ENCODE assay signal across 2 cellular contexts in genomic region chr1:86706018-86706417, GRCh38.
TF ChIP-seq lines count a peak whose summit lies in the region.

No MANE protein-coding gene starts in this region.

TF ChIP-seq in SK-N-SH, 30 proteins besides CTCF, POLR2A, EP300 and RAD21 (continued from another document):
- TF ChIP-seq TEAD4 (IDR thresholded peaks at IDR 0.05; ENCODE audit: borderline replicate concordance, insufficient read depth), result no peak
- no peak for TF ChIP-seq RXRA (IDR thresholded peaks at IDR 0.05; ENCODE audit: borderline replicate concordance, low read depth)
- no peak for TF ChIP-seq SIN3A (IDR thresholded peaks at IDR 0.05; ENCODE audit: borderline replicate concordance, low read depth, low read length)
- TF ChIP-seq FOSL2 (IDR thresholded peaks at IDR 0.05; ENCODE audit: borderline replicate concordance, low read depth), result no peak
- TF ChIP-seq, protein P1, sequence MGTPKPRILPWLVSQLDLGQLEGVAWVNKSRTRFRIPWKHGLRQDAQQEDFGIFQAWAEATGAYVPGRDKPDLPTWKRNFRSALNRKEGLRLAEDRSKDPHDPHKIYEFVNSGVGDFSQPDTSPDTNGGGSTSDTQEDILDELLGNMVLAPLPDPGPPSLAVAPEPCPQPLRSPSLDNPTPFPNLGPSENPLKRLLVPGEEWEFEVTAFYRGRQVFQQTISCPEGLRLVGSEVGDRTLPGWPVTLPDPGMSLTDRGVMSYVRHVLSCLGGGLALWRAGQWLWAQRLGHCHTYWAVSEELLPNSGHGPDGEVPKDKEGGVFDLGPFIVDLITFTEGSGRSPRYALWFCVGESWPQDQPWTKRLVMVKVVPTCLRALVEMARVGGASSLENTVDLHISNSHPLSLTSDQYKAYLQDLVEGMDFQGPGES (IDR thresholded peaks at IDR 0.05; ENCODE audit: low read depth, low read length), result no peak
- no peak for TF ChIP-seq NFIC (IDR thresholded peaks at IDR 0.05; ENCODE audit: borderline replicate concordance)
- TF ChIP-seq USF1 (IDR thresholded peaks at IDR 0.05; ENCODE audit: borderline replicate concordance, low read depth), result no peak
- TF ChIP-seq, protein P2, sequence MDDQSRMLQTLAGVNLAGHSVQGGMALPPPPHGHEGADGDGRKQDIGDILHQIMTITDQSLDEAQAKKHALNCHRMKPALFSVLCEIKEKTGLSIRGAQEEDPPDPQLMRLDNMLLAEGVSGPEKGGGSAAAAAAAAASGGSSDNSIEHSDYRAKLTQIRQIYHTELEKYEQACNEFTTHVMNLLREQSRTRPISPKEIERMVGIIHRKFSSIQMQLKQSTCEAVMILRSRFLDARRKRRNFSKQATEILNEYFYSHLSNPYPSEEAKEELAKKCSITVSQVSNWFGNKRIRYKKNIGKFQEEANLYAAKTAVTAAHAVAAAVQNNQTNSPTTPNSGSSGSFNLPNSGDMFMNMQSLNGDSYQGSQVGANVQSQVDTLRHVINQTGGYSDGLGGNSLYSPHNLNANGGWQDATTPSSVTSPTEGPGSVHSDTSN (IDR thresholded peaks at IDR 0.05), result no peak
- TF ChIP-seq, protein P3, sequence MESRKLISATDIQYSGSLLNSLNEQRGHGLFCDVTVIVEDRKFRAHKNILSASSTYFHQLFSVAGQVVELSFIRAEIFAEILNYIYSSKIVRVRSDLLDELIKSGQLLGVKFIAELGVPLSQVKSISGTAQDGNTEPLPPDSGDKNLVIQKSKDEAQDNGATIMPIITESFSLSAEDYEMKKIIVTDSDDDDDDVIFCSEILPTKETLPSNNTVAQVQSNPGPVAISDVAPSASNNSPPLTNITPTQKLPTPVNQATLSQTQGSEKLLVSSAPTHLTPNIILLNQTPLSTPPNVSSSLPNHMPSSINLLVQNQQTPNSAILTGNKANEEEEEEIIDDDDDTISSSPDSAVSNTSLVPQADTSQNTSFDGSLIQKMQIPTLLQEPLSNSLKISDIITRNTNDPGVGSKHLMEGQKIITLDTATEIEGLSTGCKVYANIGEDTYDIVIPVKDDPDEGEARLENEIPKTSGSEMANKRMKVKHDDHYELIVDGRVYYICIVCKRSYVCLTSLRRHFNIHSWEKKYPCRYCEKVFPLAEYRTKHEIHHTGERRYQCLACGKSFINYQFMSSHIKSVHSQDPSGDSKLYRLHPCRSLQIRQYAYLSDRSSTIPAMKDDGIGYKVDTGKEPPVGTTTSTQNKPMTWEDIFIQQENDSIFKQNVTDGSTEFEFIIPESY (IDR thresholded peaks at IDR 0.05; ENCODE audit: borderline replicate concordance, low read depth), result no peak
- TF ChIP-seq FOXM1 (IDR thresholded peaks at IDR 0.05; ENCODE audit: low read depth), result no peak
- TF ChIP-seq RFX5 (IDR thresholded peaks at IDR 0.05; ENCODE audit: low read length), result no peak

TF ChIP-seq in SK-N-SH treated with all-trans-retinoic acid at 6 μM for 48 hours, 23 proteins besides CTCF, POLR2A, EP300 and RAD21 (continued from another document):
- no peak for TF ChIP-seq BACH2 (CRISPR knock-in tag; IDR thresholded peaks at IDR 0.05; ENCODE audit: borderline replicate concordance)
- TF ChIP-seq ZFP3 (CRISPR knock-in tag; IDR thresholded peaks at IDR 0.05), result no peak
- TF ChIP-seq, protein P4, sequence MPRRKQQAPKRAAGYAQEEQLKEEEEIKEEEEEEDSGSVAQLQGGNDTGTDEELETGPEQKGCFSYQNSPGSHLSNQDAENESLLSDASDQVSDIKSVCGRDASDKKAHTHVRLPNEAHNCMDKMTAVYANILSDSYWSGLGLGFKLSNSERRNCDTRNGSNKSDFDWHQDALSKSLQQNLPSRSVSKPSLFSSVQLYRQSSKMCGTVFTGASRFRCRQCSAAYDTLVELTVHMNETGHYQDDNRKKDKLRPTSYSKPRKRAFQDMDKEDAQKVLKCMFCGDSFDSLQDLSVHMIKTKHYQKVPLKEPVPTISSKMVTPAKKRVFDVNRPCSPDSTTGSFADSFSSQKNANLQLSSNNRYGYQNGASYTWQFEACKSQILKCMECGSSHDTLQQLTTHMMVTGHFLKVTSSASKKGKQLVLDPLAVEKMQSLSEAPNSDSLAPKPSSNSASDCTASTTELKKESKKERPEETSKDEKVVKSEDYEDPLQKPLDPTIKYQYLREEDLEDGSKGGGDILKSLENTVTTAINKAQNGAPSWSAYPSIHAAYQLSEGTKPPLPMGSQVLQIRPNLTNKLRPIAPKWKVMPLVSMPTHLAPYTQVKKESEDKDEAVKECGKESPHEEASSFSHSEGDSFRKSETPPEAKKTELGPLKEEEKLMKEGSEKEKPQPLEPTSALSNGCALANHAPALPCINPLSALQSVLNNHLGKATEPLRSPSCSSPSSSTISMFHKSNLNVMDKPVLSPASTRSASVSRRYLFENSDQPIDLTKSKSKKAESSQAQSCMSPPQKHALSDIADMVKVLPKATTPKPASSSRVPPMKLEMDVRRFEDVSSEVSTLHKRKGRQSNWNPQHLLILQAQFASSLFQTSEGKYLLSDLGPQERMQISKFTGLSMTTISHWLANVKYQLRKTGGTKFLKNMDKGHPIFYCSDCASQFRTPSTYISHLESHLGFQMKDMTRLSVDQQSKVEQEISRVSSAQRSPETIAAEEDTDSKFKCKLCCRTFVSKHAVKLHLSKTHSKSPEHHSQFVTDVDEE (CRISPR knock-in tag; IDR thresholded peaks at IDR 0.05), result no peak
- TF ChIP-seq PPARA (CRISPR knock-in tag; IDR thresholded peaks at IDR 0.05; ENCODE audit: borderline replicate concordance), result no peak
- no peak for TF ChIP-seq RARB (CRISPR knock-in tag; IDR thresholded peaks at IDR 0.05)
- no peak for TF ChIP-seq ZFP30 (CRISPR knock-in tag; IDR thresholded peaks at IDR 0.05)
- TF ChIP-seq CSDC2 (CRISPR knock-in tag; IDR thresholded peaks at IDR 0.05), result no peak
- no peak for TF ChIP-seq ZNF565 (CRISPR knock-in tag; conservative IDR thresholded peaks at IDR 0.05; ENCODE audit: low read depth)
